In genomic region chr4:147049940-147050852, GRCh38 we compare ENCODE assay signal across 18 cellular contexts.
DNase-seq lines count a peak whose midpoint lies in the region; ATAC-seq and TF ChIP-seq lines count a peak whose summit lies in the region.
"Had no signal": no experiment of that assay in that cellular context is flagged by ENCODE, and none has a peak within 500 bp of the region (broad histone marks: within the 10 kb centered on the region; RNA-seq: fewer than 3 reads in every experiment).

No MANE protein-coding gene starts in this region.

- DNase-seq in EL, result peak; percentile 6
- DNase-seq in amniotic epithelial cell (ENCODE audit: low read depth), result peak; percentile 98
- DNase-seq in fibroblast of the conjunctiva (ENCODE audit: low read depth), result peak; percentile 18
- DNase-seq in omental fat pad (ENCODE audit: low spot score), result no peak
- DNase-seq in foreskin melanocyte, result no peak
- DNase-seq in NK-92 (lab: John Stamatoyannopoulos, UW; ENCODE audit: unreplicated experiment), result no peak
- DNase-seq in NCI-H1436 (lab: John Stamatoyannopoulos, UW), result no peak
- DNase-seq: activated CD4-positive, alpha-beta T cell treated with anti-CD3 and anti-CD28 coated beads for 48 hours; C1 segment of cervical spinal cord; esophagus squamous epithelium; HFFc6; MM.1S; NCI-H2081; stimulated activated CD4-positive, alpha-beta T cell treated with anti-CD3 and anti-CD28 coated beads, Interleukin-2, amount 100 ng/mL, for 24 hours; stimulated activated CD8-positive, alpha-beta memory T cell treated with anti-CD3 and anti-CD28 coated beads, Interleukin-4, amount 100 ng/mL, for 48 hours; T-helper 9 cell had no signal

- no peak for TF ChIP-seq CTCF in omental fat pad (IDR thresholded peaks at IDR 0.05)

- ATAC-seq in omental fat pad (ENCODE audit: low FRiP score) (peak; percentile 71), HG02798 (IDR thresholded peaks at IDR 0.05; ENCODE audit: poor library complexity, unreplicated experiment) (no peak)
- ATAC-seq: GM12878 had no signal

Comparison
In these comparisons a context has a peak if more than half of its experiments do, and no peak if none do; other contexts are left out.
1. DNase-seq: peak in EL (single experiment), amniotic epithelial cell (single experiment) and fibroblast of the conjunctiva (single experiment); none in omental fat pad (single experiment), foreskin melanocyte (single experiment), NK-92 (single experiment) and NCI-H1436 (single experiment).